Comparison of ENCODE assay signal across 1 cellular context in the genomic region with DNA sequence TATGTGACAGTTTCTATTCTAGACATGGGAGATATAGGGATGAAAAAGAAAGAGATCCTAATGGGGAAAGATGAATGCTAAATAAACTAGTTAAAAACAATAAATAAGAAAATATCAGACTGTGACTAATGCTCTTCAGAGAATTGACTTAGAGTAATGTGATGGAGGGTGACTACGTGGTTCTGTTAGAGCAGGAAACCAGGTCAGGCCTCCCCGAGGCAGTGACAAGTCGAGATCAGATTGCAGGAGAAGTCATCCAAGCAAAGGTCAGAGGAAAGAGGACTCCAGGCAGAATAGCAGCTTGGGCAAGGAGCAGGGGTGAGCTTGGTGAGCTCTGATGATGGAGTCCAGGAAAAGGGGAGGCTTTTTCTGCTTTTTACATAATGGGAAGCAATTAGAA.
TF ChIP-seq lines count a peak whose summit lies in the region.

No MANE protein-coding gene starts in this region.

TF ChIP-seq in endothelial cell of umbilical vein, 7 proteins besides CTCF, POLR2A, EP300 and RAD21:
- TF ChIP-seq POLR2AphosphoS5 (IDR thresholded peaks at IDR 0.05; ENCODE audit: insufficient read depth, low read depth, low read length) (peak; percentile 77), GATA2 (IDR thresholded peaks at IDR 0.05; ENCODE audit: insufficient read depth, insufficient read length, low read depth, low read length) (peak; percentile 95), MYC (IDR thresholded peaks at IDR 0.05; ENCODE audit: low read depth, low read length) (no peak), FOS (IDR thresholded peaks at IDR 0.05; ENCODE audit: borderline replicate concordance, insufficient read depth, low read length) (peak; percentile 84), JUN (IDR thresholded peaks at IDR 0.05; ENCODE audit: borderline replicate concordance, insufficient read depth, insufficient read length, low read depth) (no peak)
- TF ChIP-seq, protein P1, sequence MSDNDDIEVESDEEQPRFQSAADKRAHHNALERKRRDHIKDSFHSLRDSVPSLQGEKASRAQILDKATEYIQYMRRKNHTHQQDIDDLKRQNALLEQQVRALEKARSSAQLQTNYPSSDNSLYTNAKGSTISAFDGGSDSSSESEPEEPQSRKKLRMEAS (IDR thresholded peaks at IDR 0.05; ENCODE audit: insufficient read depth, insufficient read length), result no peak
